9 cellular contexts compared by ENCODE assay signal in the genomic region with DNA sequence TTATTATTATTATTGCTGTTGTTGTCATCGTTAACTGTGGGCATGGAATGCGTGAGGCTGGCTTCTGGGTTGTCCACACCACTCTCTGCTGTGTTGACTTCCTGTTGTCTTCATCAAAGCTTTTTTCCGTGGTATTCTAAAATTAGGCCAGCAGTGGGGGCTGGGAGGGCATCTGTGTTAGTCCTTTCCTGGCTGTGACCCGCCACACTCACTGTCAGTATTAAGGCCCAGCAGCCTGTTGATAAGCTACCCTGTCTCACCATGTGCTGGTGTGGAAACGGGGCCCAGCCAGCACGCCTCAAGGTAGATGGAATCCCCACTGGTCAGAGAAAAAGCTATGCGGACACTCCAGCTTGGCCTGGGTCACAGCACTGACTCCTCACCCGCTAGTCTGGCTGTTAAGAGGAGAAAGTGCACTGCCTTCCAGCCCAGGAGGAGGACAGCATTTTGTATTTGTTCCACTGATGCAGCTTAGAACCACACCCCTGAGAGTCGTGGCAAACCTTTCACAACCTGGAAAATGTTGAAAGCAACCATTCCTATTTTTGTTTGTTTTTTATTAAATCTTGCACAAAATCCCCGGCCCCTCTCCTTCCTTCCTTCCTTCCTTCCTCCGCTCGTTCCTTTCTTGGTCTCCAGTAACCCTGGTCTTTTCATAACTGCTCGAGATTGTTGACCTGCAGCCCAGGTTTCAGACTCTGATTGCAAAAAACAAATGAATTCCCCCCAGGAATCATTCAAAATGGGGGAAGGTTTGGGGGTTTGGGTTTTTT. TPM values are rescaled to one million over a fixed set of nuclear protein-coding genes. Genes with fewer than 3 reads are reported as not detected.
DNase-seq lines count a peak whose midpoint lies in the region; ATAC-seq, FAIRE-seq and TF ChIP-seq lines count a peak whose summit lies in the region.
"Not testable (repeated sequence)": the region's sequence is repeated elsewhere in the genome, so short reads cannot be mapped to it uniquely, and the experiment has no call there.
"Had no signal": no experiment of that assay in that cellular context is flagged by ENCODE, and none has a peak within 500 bp of the region (broad histone marks: within the 10 kb centered on the region; RNA-seq: fewer than 3 reads in every experiment).

No MANE protein-coding gene starts in this region.

- DNase-seq in CD4-positive, alpha-beta T cell, result peak in 2 of 10 experiments; percentile 22 to 24
- DNase-seq in KBM-7 (peak; percentile 38), heart left ventricle (peak in 4 of 5 donors; percentile 44 to 76 (median 66))
- not testable (repeated sequence) for DNase-seq in T-helper 17 cell; activated T-cell treated with anti-CD3 and anti-CD28 coated beads, Interleukin-2, amount 50 U/mL, for 72 hours; K562 (ENCODE audit: extremely low read depth in 1 of 4, low spot score in 3 of 4); naive thymus-derived CD8-positive, alpha-beta T cell; stimulated activated naive CD8-positive, alpha-beta T cell treated with anti-CD3 and anti-CD28 coated beads, Interleukin-15, amount 100 ng/mL, for 72 hours

- H3K9ac ChIP-seq in K562 (ENCODE audit: insufficient read depth in 1 of 2, low read depth in 2 of 2, low read length in 2 of 2), result not testable (repeated sequence)

- H3K9me3 ChIP-seq in CD4-positive, alpha-beta T cell (ENCODE audit: control insufficient read depth, low read length); T-helper 17 cell (ENCODE audit: control insufficient read depth, low read length, poor library complexity, severe bottlenecking); K562 (replicated peaks; ENCODE audit: control insufficient read depth, insufficient read depth, low read depth, low read length); heart left ventricle: not testable (repeated sequence)

- CTCF ChIA-PET in CD4-positive, alpha-beta T cell (lab: Charles Lee), result interaction anchor here (0.9 to 1.5 kb wide), 2 partner anchors 10 to 13 kb away, joined by 3 to 4 read pairs; no protein-coding TSS in a partner anchor
- CTCF ChIA-PET in K562 (lab: Yijun Ruan, JAX; ENCODE audit: low intra/inter-chr PET ratio), result not testable (repeated sequence)

- TF ChIP-seq EP300 in K562 (IDR thresholded peaks at IDR 0.05; ENCODE audit: low read length), result not testable (repeated sequence)

- not testable (repeated sequence) for FAIRE-seq in K562 (lab: Jason Lieb, UNC)

- not testable (repeated sequence) for H2AFZ ChIP-seq in K562 (ENCODE audit: low read depth, low read length)

- intact Hi-C loops in CD4-positive, alpha-beta T cell (cut with DNase I, micrococcal nuclease); K562 (cut with micrococcal nuclease): not testable (repeated sequence)
- intact Hi-C loops in heart left ventricle (cut with DNase I), result loop anchor here in 1 of 10 donors (10.0 kb wide), 1 partner anchor 50 kb away; a partner anchor contains a TSS

- TF ChIP-seq CTCF in CD4-positive, alpha-beta T cell (IDR thresholded peaks at IDR 0.05); K562 (IDR thresholded peaks at IDR 0.05 in 2 of 3, conservative IDR thresholded peaks at IDR 0.05 in 1 of 3; ENCODE audit: insufficient read depth in 2 of 3, low read depth in 1 of 3, low read length in 3 of 3); heart left ventricle (IDR thresholded peaks at IDR 0.05): not testable (repeated sequence)

- not testable (repeated sequence) for H3K27me3 ChIP-seq in CD4-positive, alpha-beta T cell (ENCODE audit: control insufficient read depth, insufficient read depth, low read length); K562 (ENCODE audit: control insufficient read depth in 2 of 2, insufficient read depth in 2 of 2, low read length in 2 of 2); heart left ventricle

- not testable (repeated sequence) for H3K4me2 ChIP-seq in K562 (ENCODE audit: insufficient read depth, low read length)

- in situ Hi-C loops in KBM-7 (cut with MboI; ENCODE audit: low pct_unique_long_range_greater_than_20kb, low sequenced_read_pairs); K562 (cut with MboI): not testable (repeated sequence)

- peak overlapping the region; percentile 32 for H3K27ac ChIP-seq in CD4-positive, alpha-beta T cell (ENCODE audit: low read depth, low read length)
- H3K27ac ChIP-seq in K562 (ENCODE audit: extremely low read depth, low read depth, low read length), result not testable (repeated sequence)
- H3K27ac ChIP-seq in heart left ventricle, result peak overlapping the region in 9 of 12 donors; percentile 21 to 75 (median 49)

- H3K4me1 Mint-ChIP-seq in CD4-positive, alpha-beta T cell (ENCODE audit: low read depth), result peaks cover 73% of the 10 kb centered on the region
- H3K4me1 Mint-ChIP-seq in T-helper 17 cell, result peaks cover 45% of the 10 kb centered on the region
- H3K4me1 Mint-ChIP-seq in activated T-cell treated with anti-CD3 and anti-CD28 coated beads, Interleukin-2, amount 50 U/mL, for 72 hours (ENCODE audit: low read depth), result peaks cover 64% of the 10 kb centered on the region
- H3K4me1 Mint-ChIP-seq in naive thymus-derived CD8-positive, alpha-beta T cell, result peaks cover 28 to 77% (median 72%) of the 10 kb centered on the region in 4 donors
- peaks cover 73% of the 10 kb centered on the region for H3K4me1 Mint-ChIP-seq in stimulated activated naive CD8-positive, alpha-beta T cell treated with anti-CD3 and anti-CD28 coated beads, Interleukin-15, amount 100 ng/mL, for 72 hours

- not testable (repeated sequence) for H4K20me1 ChIP-seq in K562 (replicated peaks; ENCODE audit: control insufficient read depth, insufficient read depth, low read length)

- peaks cover 49% of the 10 kb centered on the region for H3K36me3 Mint-ChIP-seq in CD4-positive, alpha-beta T cell (ENCODE audit: low read depth)
- H3K36me3 Mint-ChIP-seq in T-helper 17 cell (ENCODE audit: low read depth), result not testable (repeated sequence)
- H3K36me3 Mint-ChIP-seq in activated T-cell treated with anti-CD3 and anti-CD28 coated beads, Interleukin-2, amount 50 U/mL, for 72 hours (ENCODE audit: insufficient read depth in 2 of 2), result peaks cover 4 to 12% of the 10 kb centered on the region in 2 donors
- peaks cover 0 to 24% (median 13%) of the 10 kb centered on the region in 3 donors for H3K36me3 Mint-ChIP-seq in naive thymus-derived CD8-positive, alpha-beta T cell

- POLR2A ChIA-PET in CD4-positive, alpha-beta T cell (lab: Charles Lee), result interaction anchor here (1.0 to 2.0 kb wide), 5 partner anchors 9 to 52 kb away, joined by 3 to 8 read pairs (median 3); a partner anchor contains a TSS
- POLR2A ChIA-PET in K562 (lab: Yijun Ruan, JAX), result interaction anchor here (1.1 kb wide), 1 partner anchor 97 kb away, joined by 3 read pairs; no protein-coding TSS in a partner anchor
- POLR2A ChIA-PET in naive thymus-derived CD8-positive, alpha-beta T cell (lab: Charles Lee), result interaction anchor here (0.9 to 1.1 kb wide), 3 partner anchors 7 to 52 kb away, joined by 3 to 5 read pairs (median 3); a partner anchor contains a TSS

- H3K9me1 ChIP-seq in K562 (ENCODE audit: control insufficient read depth, insufficient read depth, low read length), result not testable (repeated sequence)

- H3K9me3 Mint-ChIP-seq in CD4-positive, alpha-beta T cell; activated T-cell treated with anti-CD3 and anti-CD28 coated beads, Interleukin-2, amount 50 U/mL, for 72 hours; naive thymus-derived CD8-positive, alpha-beta T cell; stimulated activated naive CD8-positive, alpha-beta T cell treated with anti-CD3 and anti-CD28 coated beads, Interleukin-15, amount 100 ng/mL, for 72 hours: not testable (repeated sequence)

- 71% methylated on average over 11 of the region's 13 CpGs for WGBS in K562 (ENCODE audit: insufficient coverage, low coverage, missing lambda C conversion rate)
- WGBS in heart left ventricle, 4 donors, result 36 to 42% (median 41%) methylated on average over 13 of the region's 13 CpGs

- not testable (repeated sequence) for TF ChIP-seq RAD21 in K562 (CRISPR knock-in tag; conservative IDR thresholded peaks at IDR 0.05 in 1 of 2, IDR thresholded peaks at IDR 0.05 in 1 of 2)

- H3K79me2 ChIP-seq in K562 (ENCODE audit: control insufficient read depth, insufficient read depth, low read length), result not testable (repeated sequence)

- H3K4me3 Mint-ChIP-seq in CD4-positive, alpha-beta T cell, result peak overlapping the region; percentile 43
- H3K4me3 Mint-ChIP-seq in T-helper 17 cell, result peak overlapping the region; percentile 76
- peak overlapping the region; percentile 61 to 90 for H3K4me3 Mint-ChIP-seq in activated T-cell treated with anti-CD3 and anti-CD28 coated beads, Interleukin-2, amount 50 U/mL, for 72 hours
- peak overlapping the region; percentile 50 to 73 (median 64) for H3K4me3 Mint-ChIP-seq in naive thymus-derived CD8-positive, alpha-beta T cell
- H3K4me3 Mint-ChIP-seq in stimulated activated naive CD8-positive, alpha-beta T cell treated with anti-CD3 and anti-CD28 coated beads, Interleukin-15, amount 100 ng/mL, for 72 hours, result peak overlapping the region; percentile 60 to 67

- not testable (repeated sequence) for ATAC-seq in CD4-positive, alpha-beta T cell (ENCODE audit: poor library complexity); activated T-cell treated with anti-CD3 and anti-CD28 coated beads, Interleukin-2, amount 50 U/mL, for 72 hours (replicated peaks in 1 of 2); K562; naive thymus-derived CD8-positive, alpha-beta T cell; stimulated activated naive CD8-positive, alpha-beta T cell treated with anti-CD3 and anti-CD28 coated beads, Interleukin-15, amount 100 ng/mL, for 72 hours
- ATAC-seq in T-helper 17 cell (peak; percentile 42), heart left ventricle (peak; percentile 64 to 74 (median 66))

- not testable (repeated sequence) for H3K27me3 Mint-ChIP-seq in CD4-positive, alpha-beta T cell; T-helper 17 cell; activated T-cell treated with anti-CD3 and anti-CD28 coated beads, Interleukin-2, amount 50 U/mL, for 72 hours (ENCODE audit: low read depth); naive thymus-derived CD8-positive, alpha-beta T cell; stimulated activated naive CD8-positive, alpha-beta T cell treated with anti-CD3 and anti-CD28 coated beads, Interleukin-15, amount 100 ng/mL, for 72 hours

- H3K4me1 ChIP-seq in K562 (replicated peaks in 1 of 2; ENCODE audit: control insufficient read depth in 2 of 2, insufficient read depth in 2 of 2, low read length in 2 of 2), result not testable (repeated sequence)
- H3K4me1 ChIP-seq in heart left ventricle, result peaks cover 0 to 80% (median 48%) of the 10 kb centered on the region in 12 donors

- not testable (repeated sequence) for TF ChIP-seq POLR2A in K562 (conservative IDR thresholded peaks at IDR 0.05); heart left ventricle (IDR thresholded peaks at IDR 0.05)

- BruUV-seq in K562 (replicated peaks; lab: Mats Ljungman, UMichigan), result TSS peak; percentile 22

- H3K27ac Mint-ChIP-seq in CD4-positive, alpha-beta T cell, result peak overlapping the region; percentile 99
- H3K27ac Mint-ChIP-seq in T-helper 17 cell, result peak overlapping the region; percentile 100
- H3K27ac Mint-ChIP-seq in activated T-cell treated with anti-CD3 and anti-CD28 coated beads, Interleukin-2, amount 50 U/mL, for 72 hours, result peak overlapping the region; percentile 97
- H3K27ac Mint-ChIP-seq in naive thymus-derived CD8-positive, alpha-beta T cell, result peak overlapping the region; percentile 39 to 99 (median 80)
- H3K27ac Mint-ChIP-seq in stimulated activated naive CD8-positive, alpha-beta T cell treated with anti-CD3 and anti-CD28 coated beads, Interleukin-15, amount 100 ng/mL, for 72 hours, result peak overlapping the region in 1 of 2 donors; percentile 89

- H3K4me3 ChIP-seq in K562, heart left ventricle: not testable (repeated sequence)

- H3K36me3 ChIP-seq in K562 (ENCODE audit: control insufficient read depth, insufficient read depth, low read length) (peaks cover 20% of the 10 kb centered on the region; the same call in 2 of the 3 replicates), heart left ventricle (peaks cover 0 to 89% (median 69%) of the 10 kb centered on the region in 9 donors)

RNA-seq across cellular contexts. Expression of a gene that starts 21.0 kb away (rescaled TPM):
- total RNA-seq in CD4-positive, alpha-beta T cell, result 1 to 10 TPM; 7.1 to 7.5 TPM
- total RNA-seq in T-helper 17 cell (10 to 100 TPM; 13.2 to 15.3 TPM), K562 (2014; rRNA removed) (10.0 and 13.9 TPM in 2 replicates), K562 (2014; rRNA removed; fragmentation: Illumina TruSeq; extraction: Trizol) (6.5 and 7.4 TPM in 2 replicates), K562 (2015; rRNA removed; fragmentation: Illumina TruSeq; extraction: Trizol) (6.5 and 6.9 TPM in 2 replicates), K562 (2021) (12.5 and 13.3 TPM in 2 replicates), heart left ventricle (10 to 100 TPM in 3 of 9 donors, 1 to 10 TPM in 6; 5.1 to 11.8 (median 7.1) TPM)
- total RNA-seq in activated T-cell treated with anti-CD3 and anti-CD28 coated beads, Interleukin-2, amount 50 U/mL, for 72 hours, result 1 to 10 TPM; 6.8 to 8.0 TPM
- total RNA-seq in K562 (2011; cell fraction: chromatin; rRNA removed; ENCODE audit: low replicate concordance), result 18.1 and 27.4 TPM in 2 replicates
- 21.3 and 28.2 TPM in 2 replicates for total RNA-seq in K562 (2011; cell fraction: nucleolus; rRNA removed)
- total RNA-seq in K562 (2011; cell fraction: nucleoplasm; rRNA removed), result 27.1 and 28.1 TPM in 2 replicates
- polyA plus RNA-seq in K562 (2011; rRNA removed) (7.5 and 9.3 TPM in 2 replicates), K562 (2014; fragmentation: Illumina TruSeq; extraction: Trizol) (9.4 and 10.8 TPM in 2 replicates), K562 (2014; fragmentation: Nextera tagmentation; extraction: Ambion mirVana) (10 to 100 TPM in 1 of 2 experiments, 1 to 10 TPM in 1; 3.6 to 15.6 TPM), K562 (2014; rRNA removed) (11.3 and 13.9 TPM in 2 replicates), heart left ventricle (1 to 10 TPM; 3.8 to 4.7 TPM)
- 9.3 and 9.5 TPM in 2 replicates for polyA plus RNA-seq in K562 (2011; cell fraction: cytosol; rRNA removed)
- polyA plus RNA-seq in K562 (2011; cell fraction: nucleus; rRNA removed), result 6.9 and 7.1 TPM in 2 replicates
- 3.2 and 6.1 TPM in 2 replicates for polyA plus RNA-seq in K562 (2012)
- 7.9 and 13.4 TPM in 2 replicates for polyA minus RNA-seq in K562 (2011; rRNA and poly(A)+ RNA removed)
- polyA minus RNA-seq in K562 (2011; cell fraction: cytosol; rRNA and poly(A)+ RNA removed), result 6.2 and 6.7 TPM in 2 replicates
- polyA minus RNA-seq in K562 (2011; cell fraction: nucleus; rRNA and poly(A)+ RNA removed), result 4.4 and 4.6 TPM in 2 replicates
- total RNA-seq in naive thymus-derived CD8-positive, alpha-beta T cell, result 10 to 100 TPM; 12.2 to 13.1 TPM
- 1 to 10 TPM; 6.6 to 9.8 (median 8.2) TPM for polyA plus RNA-seq in naive thymus-derived CD8-positive, alpha-beta T cell
- total RNA-seq: HT1080 had no signal

RNA-seq across cellular contexts. Expression of a gene that starts 51.8 kb away (rescaled TPM):
- 10 to 100 TPM; 12.1 to 15.9 TPM for total RNA-seq in CD4-positive, alpha-beta T cell
- total RNA-seq in T-helper 17 cell (10 to 100 TPM; 34.1 to 44.9 TPM), K562 (2014; rRNA removed) (17.9 and 23.2 TPM in 2 replicates), K562 (2014; rRNA removed; fragmentation: Illumina TruSeq; extraction: Trizol) (10.0 and 10.7 TPM in 2 replicates), K562 (2015; rRNA removed; fragmentation: Illumina TruSeq; extraction: Trizol) (20.7 and 22.5 TPM in 2 replicates), K562 (2021) (31.1 and 33.5 TPM in 2 replicates), heart left ventricle (100 to 1,000 TPM in 1 of 9 donors, 10 to 100 TPM in 8; 26.5 to 120 (median 32.6) TPM)
- 10 to 100 TPM; 27.3 to 29.2 TPM for total RNA-seq in activated T-cell treated with anti-CD3 and anti-CD28 coated beads, Interleukin-2, amount 50 U/mL, for 72 hours
- total RNA-seq in K562 (2011; cell fraction: chromatin; rRNA removed; ENCODE audit: low replicate concordance), result 103 and 239 TPM in 2 replicates
- total RNA-seq in K562 (2011; cell fraction: nucleolus; rRNA removed), result 94.7 and 106 TPM in 2 replicates
- total RNA-seq in K562 (2011; cell fraction: nucleoplasm; rRNA removed), result 92.5 and 107 TPM in 2 replicates
- polyA plus RNA-seq in K562 (2011; rRNA removed) (10.9 and 12.2 TPM in 2 replicates), K562 (2014; fragmentation: Illumina TruSeq; extraction: Trizol) (10.7 and 14.5 TPM in 2 replicates), K562 (2014; fragmentation: Nextera tagmentation; extraction: Ambion mirVana) (1 to 10 TPM; 1.6 to 1.8 TPM), K562 (2014; rRNA removed) (15.9 and 17.4 TPM in 2 replicates), heart left ventricle (10 to 100 TPM; 21.1 to 44.3 TPM)
- 9.9 and 10.6 TPM in 2 replicates for polyA plus RNA-seq in K562 (2011; cell fraction: cytosol; rRNA removed)
- 22.7 and 40.7 TPM in 2 replicates for polyA plus RNA-seq in K562 (2011; cell fraction: nucleus; rRNA removed)
- polyA plus RNA-seq in K562 (2012), result 22.0 and 26.6 TPM in 2 replicates
- polyA minus RNA-seq in K562 (2011; rRNA and poly(A)+ RNA removed), result 11.5 and 19.0 TPM in 2 replicates
- polyA minus RNA-seq in K562 (2011; cell fraction: cytosol; rRNA and poly(A)+ RNA removed), result 9.4 and 10.0 TPM in 2 replicates
- 17.8 and 19.1 TPM in 2 replicates for polyA minus RNA-seq in K562 (2011; cell fraction: nucleus; rRNA and poly(A)+ RNA removed)
- 10 to 100 TPM; 63.9 to 70.6 TPM for total RNA-seq in naive thymus-derived CD8-positive, alpha-beta T cell
- 1 to 10 TPM; 3.1 to 4.9 (median 4.8) TPM for polyA plus RNA-seq in naive thymus-derived CD8-positive, alpha-beta T cell
